In genomic region chr20:37095108-37095608, GRCh38 we compare ENCODE assay signal across 8 cellular contexts. TPM values are rescaled to one million over a fixed set of nuclear protein-coding genes. Genes with fewer than 3 reads are reported as not detected.
DNase-seq lines count a peak whose midpoint lies in the region; ATAC-seq and TF ChIP-seq lines count a peak whose summit lies in the region.

No MANE protein-coding gene starts in this region.

- peaks cover 20% of the 10 kb centered on the region for H3K4me1 ChIP-seq in GM23338 (ENCODE audit: insufficient read depth)
- H3K4me1 ChIP-seq in osteoblast (ENCODE audit: insufficient read depth, low read length): peaks cover 11% of the 10 kb centered on the region

- peak overlapping the region; percentile 98 for H3K27ac Mint-ChIP-seq in GM23338

- no peaks in the 10 kb centered on the region for H3K9me3 ChIP-seq in osteoblast (ENCODE audit: low read depth, low read length)

- H2AFZ ChIP-seq in GM23338: peak overlapping the region; percentile 69; the same call in 1 of the 2 replicates
- peak overlapping the region; percentile 99 for H2AFZ ChIP-seq in osteoblast (ENCODE audit: low read length)

- H3K36me3 ChIP-seq in GM23338 (ENCODE audit: insufficient read depth) (no peaks in the 10 kb centered on the region), osteoblast (ENCODE audit: insufficient read depth, low read length) (no peaks in the 10 kb centered on the region)

- H4K20me1 ChIP-seq in GM23338 (replicated peaks; ENCODE audit: insufficient read depth): peaks cover 6% of the 10 kb centered on the region; the same call in 1 of the 2 replicates
- no peaks in the 10 kb centered on the region for H4K20me1 ChIP-seq in osteoblast (ENCODE audit: insufficient read depth, low read length)

- peak; percentile 14 for DNase-seq in GF-D8 (lab: John Stamatoyannopoulos, UW)
- DNase-seq in GM23338 (ENCODE audit: low spot score): no peak
- DNase-seq in NCI-H146 treated with DMSO at 0.1 percent for 48 hours (lab: John Stamatoyannopoulos, UW; ENCODE audit: unreplicated experiment): peak; percentile 49
- DNase-seq in activated T-cell treated with anti-CD3 and anti-CD28 coated beads for 48 hours (ENCODE audit: low read depth): peak; percentile 25
- peak; percentile 7 for DNase-seq in fibroblast of villous mesenchyme (ENCODE audit: low read depth)
- peak; percentile 59 for DNase-seq in osteoblast (ENCODE audit: insufficient read length, low spot score, missing footprints)
- no peak for DNase-seq in NCI-H2196 (lab: John Stamatoyannopoulos, UW; ENCODE audit: unreplicated experiment)
- DNase-seq in GOT3 (lab: John Stamatoyannopoulos, UW): no peak

- peak overlapping the region; percentile 85 for H3K4me3 Mint-ChIP-seq in GM23338

- no peaks in the 10 kb centered on the region; the same call in 2 of the 3 replicates for H3K9me3 Mint-ChIP-seq in GM23338

- TF ChIP-seq CTCF in GM23338 (conservative IDR thresholded peaks at IDR 0.05; ENCODE audit: low read depth in 2 of 2) (no peak), fibroblast of villous mesenchyme (IDR thresholded peaks at IDR 0.05; ENCODE audit: insufficient read depth, low read depth, low read length) (no peak), osteoblast (IDR thresholded peaks at IDR 0.05; ENCODE audit: extremely low read depth, low read depth, low read length) (no peak)

- peaks cover 12% of the 10 kb centered on the region for H3K27me3 Mint-ChIP-seq in GM23338 (ENCODE audit: insufficient read depth, low read depth, poor library complexity)

- H3K4me2 ChIP-seq in GM23338 (peak overlapping the region; percentile 78), osteoblast (ENCODE audit: insufficient read depth, low read length) (peak overlapping the region; percentile 100)

- no peaks in the 10 kb centered on the region for H3K9me2 ChIP-seq in GM23338 (ENCODE audit: insufficient read depth)

- peaks cover 25% of the 10 kb centered on the region for H3K4me1 Mint-ChIP-seq in GM23338

- H3K27me3 ChIP-seq in GM23338 (ENCODE audit: insufficient read depth): no peaks in the 10 kb centered on the region
- H3K27me3 ChIP-seq in osteoblast (ENCODE audit: insufficient read depth, low read length): no peaks in the 10 kb centered on the region

- no peaks in the 10 kb centered on the region for H3F3A ChIP-seq in GM23338 (replicated peaks; ENCODE audit: low read depth)

- H3K27ac ChIP-seq in GM23338 (ENCODE audit: low read depth): peak overlapping the region; percentile 99
- peak overlapping the region; percentile 81 for H3K27ac ChIP-seq in osteoblast (ENCODE audit: low read depth, low read length)

- peak; percentile 15 for ATAC-seq in GM23338

- H3K4me3 ChIP-seq in GM23338 (peak overlapping the region; percentile 68), fibroblast of villous mesenchyme (ENCODE audit: low read depth, low read length) (peak overlapping the region; percentile 79), osteoblast (ENCODE audit: insufficient read depth, low read length) (peak overlapping the region; percentile 87)

- peaks cover 20% of the 10 kb centered on the region for H3K36me3 Mint-ChIP-seq in GM23338 (ENCODE audit: low read depth)

- H3K79me2 ChIP-seq in GM23338 (replicated peaks; ENCODE audit: insufficient read depth) (peaks cover 22% of the 10 kb centered on the region), osteoblast (ENCODE audit: insufficient read depth, low read length) (peaks cover 52% of the 10 kb centered on the region)

TF ChIP-seq in GM23338, 12 proteins besides CTCF, POLR2A, EP300 and RAD21:
- TF ChIP-seq POLR2AphosphoS5 (IDR thresholded peaks at IDR 0.05; ENCODE audit: low read depth) (no peak), NANOG (IDR thresholded peaks at IDR 0.05; ENCODE audit: borderline replicate concordance) (no peak)

RNA-seq across cellular contexts. Expression of gene RBL1, which starts 0.6 kb away (rescaled TPM):
- 8.5 and 12.6 TPM in 2 replicates for total RNA-seq in GM23338 (2014; rRNA removed; shearing (Covaris generic))
- polyA plus RNA-seq in GM23338 (2016; fragmentation: Nextera tagmentation; extraction: Ambion mirVana): 4.6 and 6.4 TPM in 2 replicates
- total RNA-seq in fibroblast of villous mesenchyme (8.1 and 10.8 TPM in 2 replicates), osteoblast (8.8 and 9.8 TPM in 2 replicates)

Comparison
In these comparisons a context has a peak if more than half of its experiments do, and no peak if none do; other contexts are left out.
1. DNase-seq: peak in GF-D8 (single experiment), NCI-H146 treated with DMSO at 0.1 percent for 48 hours (single experiment), activated T-cell treated with anti-CD3 and anti-CD28 coated beads for 48 hours (single experiment), fibroblast of villous mesenchyme (single experiment) and osteoblast (single experiment); none in GM23338 (single experiment), NCI-H2196 (single experiment) and GOT3 (single experiment).
2. Peak in every context shown above with its lines, with median percentiles within 50 percentile points of each other: H3K4me3 ChIP-seq.